7 cellular contexts compared by ENCODE assay signal in the genomic region with DNA sequence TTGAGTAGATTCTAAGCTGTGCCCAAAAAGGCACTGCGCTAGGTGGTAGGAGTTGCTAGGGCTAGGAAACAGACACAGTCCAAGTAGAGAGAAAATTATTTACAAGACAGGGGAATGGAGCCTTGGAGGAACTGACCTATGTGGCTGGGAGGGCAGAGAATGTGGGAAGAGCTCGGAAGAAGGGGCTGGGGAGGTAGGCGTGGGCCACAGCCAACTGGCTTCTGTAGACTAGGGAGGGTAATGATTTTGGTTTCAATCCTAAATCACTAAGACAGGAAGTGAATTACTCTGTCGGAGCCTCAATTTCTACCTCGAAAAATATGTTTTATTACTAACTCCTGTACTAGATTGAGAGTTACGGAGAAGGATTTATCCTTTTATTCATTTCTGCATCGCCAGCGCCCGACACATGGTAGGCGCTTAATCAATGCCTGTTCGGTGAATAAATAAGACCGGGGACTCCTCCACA. TPM values are rescaled to one million over a fixed set of nuclear protein-coding genes. Genes with fewer than 3 reads are reported as not detected.
DNase-seq lines count a peak whose midpoint lies in the region; ATAC-seq and TF ChIP-seq lines count a peak whose summit lies in the region.

No MANE protein-coding gene starts in this region.

- H3K9ac ChIP-seq in rectal smooth muscle tissue (ENCODE audit: low read length), result peak overlapping the region; percentile 42

- H3K9me3 Mint-ChIP-seq in activated CD8-positive, alpha-beta T cell treated with anti-CD3 and anti-CD28 coated beads for 36 hours, result no peaks in the 10 kb centered on the region

- no peaks in the 10 kb centered on the region for H3K27me3 ChIP-seq in cardiac muscle cell
- no peaks in the 10 kb centered on the region for H3K27me3 ChIP-seq in rectal smooth muscle tissue (ENCODE audit: control insufficient read depth, insufficient read depth, low read length)

- DNase-seq in activated CD8-positive, alpha-beta T cell treated with anti-CD3 and anti-CD28 coated beads for 36 hours, result no peak
- DNase-seq in cardiac muscle cell (ENCODE audit: low read depth in 1 of 2, low spot score in 1 of 2) (peak in 1 of 2 donors; percentile 66), hippocampal formation (lab: John Stamatoyannopoulos, UW) (no peak), GOT3 (lab: John Stamatoyannopoulos, UW) (no peak)

- peak overlapping the region; percentile 88 for H3K27ac Mint-ChIP-seq in activated CD8-positive, alpha-beta T cell treated with anti-CD3 and anti-CD28 coated beads for 36 hours

- H3K4me1 Mint-ChIP-seq in activated CD8-positive, alpha-beta T cell treated with anti-CD3 and anti-CD28 coated beads for 36 hours (ENCODE audit: low read depth), result peaks cover 38% of the 10 kb centered on the region

- no peak for TF ChIP-seq CTCF in activated CD8-positive, alpha-beta T cell treated with anti-CD3 and anti-CD28 coated beads for 36 hours (IDR thresholded peaks at IDR 0.05)
- no peak for TF ChIP-seq CTCF in cardiac muscle cell (IDR thresholded peaks at IDR 0.05; ENCODE audit: low read depth, low read length)

- intact Hi-C loops in activated CD8-positive, alpha-beta T cell treated with anti-CD3 and anti-CD28 coated beads for 36 hours (cut with micrococcal nuclease), result loop anchor here (5.0 kb wide), 1 partner anchor 89 kb away; a partner anchor contains a TSS

- CTCF ChIA-PET in activated CD8-positive, alpha-beta T cell treated with anti-CD3 and anti-CD28 coated beads for 36 hours (lab: Charles Lee), result interaction anchor here (1.4 kb wide), 1 partner anchor 13 kb away, joined by 5 read pairs; no protein-coding TSS in a partner anchor

- peak overlapping the region; percentile 80 for H3K27ac ChIP-seq in cardiac muscle cell
- H3K27ac ChIP-seq in rectal smooth muscle tissue (ENCODE audit: low read depth, low read length), result peak overlapping the region; percentile 86

- H3K36me3 Mint-ChIP-seq in activated CD8-positive, alpha-beta T cell treated with anti-CD3 and anti-CD28 coated beads for 36 hours (ENCODE audit: low read depth), result peaks cover 27% of the 10 kb centered on the region

- ATAC-seq in GM18858 (IDR thresholded peaks at IDR 0.05; ENCODE audit: unreplicated experiment) (peak; percentile 7), HG03064 (IDR thresholded peaks at IDR 0.05; ENCODE audit: low read depth, unreplicated experiment) (peak; percentile 17)
- peak; percentile 28 for ATAC-seq in activated CD8-positive, alpha-beta T cell treated with anti-CD3 and anti-CD28 coated beads for 36 hours

- peaks cover 27% of the 10 kb centered on the region for H3K4me1 ChIP-seq in cardiac muscle cell (ENCODE audit: low read depth)
- peaks cover 4% of the 10 kb centered on the region for H3K4me1 ChIP-seq in rectal smooth muscle tissue (ENCODE audit: control insufficient read depth, insufficient read depth, low read length)

- H3K36me3 ChIP-seq in cardiac muscle cell, result no peaks in the 10 kb centered on the region
- no peaks in the 10 kb centered on the region for H3K36me3 ChIP-seq in rectal smooth muscle tissue (ENCODE audit: control insufficient read depth, insufficient read depth, low read length)

- POLR2A ChIA-PET in activated CD8-positive, alpha-beta T cell treated with anti-CD3 and anti-CD28 coated beads for 36 hours (lab: Charles Lee), result interaction anchor here (1.3 to 3.1 kb wide), 2 partner anchors 12 to 37 kb away, joined by 6 to 14 read pairs; no protein-coding TSS in a partner anchor

- peak overlapping the region; percentile 83 for H3K4me3 Mint-ChIP-seq in activated CD8-positive, alpha-beta T cell treated with anti-CD3 and anti-CD28 coated beads for 36 hours

- no peaks in the 10 kb centered on the region for H3K9me3 ChIP-seq in cardiac muscle cell (ENCODE audit: low read depth)

- no peaks in the 10 kb centered on the region for H3K27me3 Mint-ChIP-seq in activated CD8-positive, alpha-beta T cell treated with anti-CD3 and anti-CD28 coated beads for 36 hours

- H3K4me3 ChIP-seq in cardiac muscle cell (peak overlapping the region; percentile 38), rectal smooth muscle tissue (ENCODE audit: low read length) (peak overlapping the region; percentile 99)

RNA-seq across cellular contexts. Expression of a gene that starts 0.5 kb away (rescaled TPM):
- total RNA-seq in activated CD8-positive, alpha-beta T cell treated with anti-CD3 and anti-CD28 coated beads for 36 hours, result 10 to 100 TPM; 33.7 to 34.9 TPM
- total RNA-seq in cardiac muscle cell, result 11.3 and 26.8 TPM in 2 replicates
- 7.4 and 10.0 TPM in 2 replicates for polyA plus RNA-seq in cardiac muscle cell

RNA-seq across cellular contexts. Expression of a gene that starts 31.9 kb away (rescaled TPM):
- 10 to 100 TPM; 21.6 to 21.9 TPM for total RNA-seq in activated CD8-positive, alpha-beta T cell treated with anti-CD3 and anti-CD28 coated beads for 36 hours
- 0.45 and 0.70 TPM in 2 replicates for total RNA-seq in cardiac muscle cell
- 0.12 and 0.31 TPM in 2 replicates for polyA plus RNA-seq in cardiac muscle cell

Comparison
In these comparisons a context has a peak if more than half of its experiments do, and no peak if none do; other contexts are left out.
1. RNA of a gene that starts 31.9 kb away (total RNA-seq): 21.6 to 21.9 TPM in activated CD8-positive, alpha-beta T cell treated with anti-CD3 and anti-CD28 coated beads for 36 hours; 0.45 to 0.70 TPM in cardiac muscle cell; every median in the first group is over 10 times any median in the second.
2. Peak in every context shown above with its lines, with median percentiles within 50 percentile points of each other: ATAC-seq.